Comparison of ENCODE assay signal across 8 cellular contexts in the genomic region with DNA sequence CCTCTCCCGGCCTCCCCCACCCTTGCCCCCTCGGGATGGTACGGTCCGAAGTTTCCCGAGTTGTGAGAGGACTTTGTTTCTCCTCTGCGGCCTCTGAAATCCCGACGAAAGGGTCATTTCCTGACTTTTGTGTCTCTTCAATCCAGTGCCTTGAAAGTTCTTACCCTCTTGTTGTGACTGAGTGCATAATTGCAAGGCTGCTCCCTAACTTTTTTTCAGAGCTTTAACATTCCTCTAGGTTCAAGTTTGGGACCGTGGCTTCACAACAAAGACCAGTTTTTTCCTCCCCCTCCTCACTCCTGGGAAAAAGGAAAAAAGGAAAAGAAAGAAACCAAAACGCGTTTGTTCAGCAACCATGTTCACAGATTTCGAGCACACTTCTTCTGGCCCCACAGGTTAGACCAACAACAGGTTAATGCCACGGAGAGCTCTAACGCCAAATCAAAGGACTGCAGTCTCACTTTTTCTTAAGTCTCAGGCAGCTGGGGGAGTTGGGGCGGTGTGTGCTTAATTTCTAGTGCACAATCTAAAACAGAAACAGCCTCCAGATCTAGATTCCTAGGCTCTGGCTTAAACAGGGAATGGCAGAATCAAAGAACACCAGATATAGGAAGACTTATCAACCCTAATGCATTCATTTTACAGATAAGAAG.
DNase-seq lines count a peak whose midpoint lies in the region; ATAC-seq and TF ChIP-seq lines count a peak whose summit lies in the region.

No MANE protein-coding gene starts in this region.

- H3K4me2 ChIP-seq in osteoblast (ENCODE audit: insufficient read depth, low read length) = peak overlapping the region; percentile 87

- H3K4me3 Mint-ChIP-seq in Calu3 (ENCODE audit: low read depth, unreplicated experiment) = peak overlapping the region; percentile 64

- no peaks in the 10 kb centered on the region for H3K27me3 Mint-ChIP-seq in Calu3 (ENCODE audit: unreplicated experiment)

- H3K27ac Mint-ChIP-seq in Calu3 (ENCODE audit: unreplicated experiment) = peak overlapping the region; percentile 75

- no peaks in the 10 kb centered on the region for H3K9me3 ChIP-seq in osteoblast (ENCODE audit: low read depth, low read length)

- TF ChIP-seq CTCF in Calu3 (IDR thresholded peaks at IDR 0.05; ENCODE audit: unreplicated experiment) (no peak), RWPE1 (conservative IDR thresholded peaks at IDR 0.05; ENCODE audit: low read depth) (no peak), fibroblast of mammary gland (conservative IDR thresholded peaks at IDR 0.05; ENCODE audit: control insufficient read depth, insufficient read depth, low read depth, low read length) (no peak), osteoblast (IDR thresholded peaks at IDR 0.05; ENCODE audit: extremely low read depth, low read depth, low read length) (no peak)

- peak overlapping the region; percentile 93 for H2AFZ ChIP-seq in osteoblast (ENCODE audit: low read length)

- POLR2A ChIA-PET in RWPE1 (lab: Yijun Ruan, JAX; ENCODE audit: low non-redundant PET) = no interaction called here

- intact Hi-C loops in Calu3 (cut with micrococcal nuclease; ENCODE audit: unreplicated experiment) = loop anchor here (2.0 to 10.0 kb wide), 3 partner anchors 51 to 199 kb away; no protein-coding TSS in a partner anchor

- CTCF ChIA-PET in Calu3 (lab: Charles Lee) (no interaction called here), RWPE1 (lab: Yijun Ruan, JAX) (interaction anchor here (0.6 to 1.2 kb wide), 4 partner anchors 10 to 152 kb away, joined by 3 to 4 read pairs (median 3); no protein-coding TSS in a partner anchor)

- H3K9me3 Mint-ChIP-seq in Calu3 (ENCODE audit: low read depth, unreplicated experiment) = no peaks in the 10 kb centered on the region

- peaks cover 38% of the 10 kb centered on the region for H3K4me1 ChIP-seq in osteoblast (ENCODE audit: insufficient read depth, low read length)

- H3K27me3 ChIP-seq in osteoblast (ENCODE audit: insufficient read depth, low read length) = no peaks in the 10 kb centered on the region

- peak overlapping the region; percentile 18 for H3K4me3 ChIP-seq in fibroblast of mammary gland (ENCODE audit: control insufficient read depth, low read depth, low read length)
- peak overlapping the region; percentile 75 for H3K4me3 ChIP-seq in osteoblast (ENCODE audit: insufficient read depth, low read length)

- peaks cover 11% of the 10 kb centered on the region for H3K36me3 Mint-ChIP-seq in Calu3 (ENCODE audit: insufficient read depth, unreplicated experiment)

- peaks cover 11% of the 10 kb centered on the region for H3K4me1 Mint-ChIP-seq in Calu3 (ENCODE audit: low read depth, unreplicated experiment)

- no peak for ATAC-seq in HG03460 (IDR thresholded peaks at IDR 0.05; ENCODE audit: unreplicated experiment)
- ATAC-seq in HG02759 (IDR thresholded peaks at IDR 0.05; ENCODE audit: unreplicated experiment) = no peak

- peak overlapping the region; percentile 94 for H3K27ac ChIP-seq in RWPE1
- H3K27ac ChIP-seq in osteoblast (ENCODE audit: low read depth, low read length) = peak overlapping the region; percentile 90

- no peaks in the 10 kb centered on the region for H3K36me3 ChIP-seq in osteoblast (ENCODE audit: insufficient read depth, low read length)

- no TSS peak for BruUV-seq in Calu3 (replicated peaks; lab: Mats Ljungman, UMichigan)

- no peaks in the 10 kb centered on the region for H3K79me2 ChIP-seq in osteoblast (ENCODE audit: insufficient read depth, low read length)

- no peaks in the 10 kb centered on the region for H4K20me1 ChIP-seq in osteoblast (ENCODE audit: insufficient read depth, low read length)

- DNase-seq in Calu3 (no peak), RWPE1 (ENCODE audit: low spot score) (peak; percentile 23), fibroblast of mammary gland (ENCODE audit: low read depth) (peak; percentile 57), osteoblast (ENCODE audit: insufficient read length, low spot score, missing footprints) (no peak), NCI-H526 treated with DMSO at 0.1 percent for 48 hours (lab: John Stamatoyannopoulos, UW) (no peak), NCI-H69 (lab: John Stamatoyannopoulos, UW) (no peak)

Comparison
In these comparisons a context has a peak if more than half of its experiments do, and no peak if none do; other contexts are left out.
1. DNase-seq: peak in RWPE1 (single experiment) and fibroblast of mammary gland (single experiment); none in Calu3 (single experiment), osteoblast (single experiment), NCI-H526 treated with DMSO at 0.1 percent for 48 hours (single experiment) and NCI-H69 (single experiment).